ENCODE assay signal across 9 cellular contexts in the genomic region with DNA sequence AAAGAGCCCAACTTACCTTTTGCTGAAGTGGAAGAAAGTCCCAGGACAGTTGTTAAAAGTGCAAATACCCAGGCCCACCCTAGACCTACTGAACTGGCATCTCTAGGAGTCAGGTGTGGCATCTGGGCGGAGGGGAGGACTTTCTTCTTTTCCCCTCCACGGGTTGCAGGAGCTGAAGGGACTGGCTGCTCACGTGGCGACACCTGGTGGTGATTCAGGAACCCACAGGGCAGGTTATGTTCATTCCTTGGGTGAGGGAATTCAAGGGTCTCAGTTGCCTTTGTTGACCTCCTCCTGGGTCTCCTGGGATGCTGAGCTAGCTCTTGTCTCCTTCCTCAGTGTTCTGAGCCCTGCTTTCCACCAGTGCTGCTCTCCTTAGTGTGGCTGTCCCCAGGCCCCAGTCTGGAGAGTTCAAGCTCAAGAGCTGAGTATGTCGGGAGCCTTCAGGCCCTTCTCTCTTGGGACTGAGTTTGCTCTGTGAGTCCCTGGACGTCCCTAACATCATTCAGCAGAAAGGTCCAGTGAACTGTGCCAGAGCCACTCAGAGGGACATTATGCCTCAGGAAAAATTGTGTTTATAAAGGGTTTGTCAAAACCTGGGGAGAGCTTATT. TPM values are rescaled to one million over a fixed set of nuclear protein-coding genes. Genes with fewer than 3 reads are reported as not detected.
DNase-seq lines count a peak whose midpoint lies in the region; FAIRE-seq and TF ChIP-seq lines count a peak whose summit lies in the region.
"Had no signal": no experiment of that assay in that cellular context is flagged by ENCODE, and none has a peak within 500 bp of the region (broad histone marks: within the 10 kb centered on the region; RNA-seq: fewer than 3 reads in every experiment).

No MANE protein-coding gene starts in this region.

- H3K36me3 ChIP-seq in ovary, result no peaks in the 10 kb centered on the region
- H3K36me3 ChIP-seq in tibial nerve, result no peaks in the 10 kb centered on the region

- H3K4me3 ChIP-seq in ovary, result no peak overlapping the region
- no peak overlapping the region for H3K4me3 ChIP-seq in tibial nerve

- 16 to 19% (median 17%) methylated on average over 6 of the region's 6 CpGs for WGBS in ovary, 3 donors
- WGBS in tibial nerve, 2 donors, result 18 to 22% methylated on average over 6 of the region's 6 CpGs

- FAIRE-seq in HTR-8/SVneo (lab: Jason Lieb, UNC), result peak; percentile 83
- FAIRE-seq: G401.6 had no signal

- intact Hi-C loops in ovary (cut with DNase I), result loop anchor here in 2 of 4 donors (5.0 to 10.0 kb wide), 2 partner anchors 208 to 216 kb away; no protein-coding TSS in a partner anchor

- H3K27ac ChIP-seq in ovary (no peak overlapping the region), tibial nerve (no peak overlapping the region)

- H3K27me3 ChIP-seq in ovary (no peaks in the 10 kb centered on the region), tibial nerve (no peaks in the 10 kb centered on the region)

- DNase-seq in NCI-H2081 (lab: John Stamatoyannopoulos, UW) (peak; percentile 25 to 49), NCI-H2081 treated with DMSO at 0.1 percent for 48 hours (lab: John Stamatoyannopoulos, UW) (no peak), HTR-8/SVneo (ENCODE audit: insufficient read length, low spot score) (peak; percentile 84), RPMI8226 (peak; percentile 74), foreskin melanocyte (peak; percentile 30), ovary (peak; percentile 44 to 72 (median 65)), tibial nerve (ENCODE audit: low spot score in 2 of 2) (peak; percentile 49 to 72)
- DNase-seq in activated T-helper 9 cell treated with anti-CD3 and anti-CD28 coated beads, Interleukin-2, amount 50 U/mL, for 16 hours (ENCODE audit: low read depth), result peak; percentile 58

- no peaks in the 10 kb centered on the region for H3K9me3 ChIP-seq in ovary
- H3K9me3 ChIP-seq in tibial nerve, result no peaks in the 10 kb centered on the region

- TF ChIP-seq CTCF in ovary (IDR thresholded peaks at IDR 0.05), result peak; percentile 62 to 68 (median 67)
- peak; percentile 83 to 90 (median 88) for TF ChIP-seq CTCF in tibial nerve (IDR thresholded peaks at IDR 0.05)

- H3K4me1 ChIP-seq in ovary (ENCODE audit: insufficient read depth) (no peaks in the 10 kb centered on the region), tibial nerve (no peaks in the 10 kb centered on the region)

- TF ChIP-seq POLR2A in ovary (IDR thresholded peaks at IDR 0.05), result no peak
- no peak for TF ChIP-seq POLR2A in tibial nerve (IDR thresholded peaks at IDR 0.05)

- TF ChIP-seq EP300 in ovary (IDR thresholded peaks at IDR 0.05) (no peak), tibial nerve (IDR thresholded peaks at IDR 0.05) (no peak)

RNA-seq across cellular contexts. Expression of a gene that starts 56.9 kb away (rescaled TPM):
- 10 to 100 TPM in 1 of 7 donors, 1 to 10 TPM in 6; 2.3 to 16.5 (median 4.4) TPM for total RNA-seq in ovary
- 10 to 100 TPM in 1 of 2 donors, 1 to 10 TPM in 1; 8.6 to 12.3 TPM for polyA plus RNA-seq in ovary
- total RNA-seq in tibial nerve, result 10 to 100 TPM in 1 of 4 donors, 1 to 10 TPM in 3; 4.2 to 12.0 (median 5.9) TPM
